ENCODE assay signal across 21 cellular contexts in genomic region chr3:177331203-177331602, GRCh38.
DNase-seq lines count a peak whose midpoint lies in the region; ATAC-seq, FAIRE-seq and TF ChIP-seq lines count a peak whose summit lies in the region.
"Had no signal": no experiment of that assay in that cellular context is flagged by ENCODE, and none has a peak within 500 bp of the region (broad histone marks: within the 10 kb centered on the region; RNA-seq: fewer than 3 reads in every experiment).

No MANE protein-coding gene starts in this region.

- H3K27me3 ChIP-seq in heart left ventricle (no peaks in the 10 kb centered on the region), GM23248 (replicated peaks; ENCODE audit: insufficient read depth) (no peaks in the 10 kb centered on the region), K562 (ENCODE audit: control insufficient read depth in 2 of 2, insufficient read depth in 2 of 2, low read length in 2 of 2) (no peaks in the 10 kb centered on the region), mesenchymal stem cell (ENCODE audit: control insufficient read depth in 1 of 2, insufficient read depth in 1 of 2, low read length in 2 of 2) (no peaks in the 10 kb centered on the region)
- H3K27me3 ChIP-seq: BE2C; BLaER1 treated with 17β-estradiol and CSF1 and Interleukin-3, amounts not matched to agents 10 nM and 100 nM had no signal

- no peak overlapping the region for H2BK12ac ChIP-seq in mesenchymal stem cell (ENCODE audit: low read length in 2 of 2)

- TF ChIP-seq EP300 in K562 (IDR thresholded peaks at IDR 0.05; ENCODE audit: low read length), result no peak

- no peak overlapping the region for H3K14ac ChIP-seq in mesenchymal stem cell (ENCODE audit: low read length in 2 of 2)

- no peak overlapping the region for H3K18ac ChIP-seq in mesenchymal stem cell (ENCODE audit: low read depth in 1 of 2, low read length in 2 of 2)

- ATAC-seq in heart left ventricle (no peak), left cardiac atrium (no peak), K562 (no peak)

- intact Hi-C loops in heart left ventricle (cut with DNase I), result loop anchor here in 4 of 10 donors (5.0 kb wide), 2 partner anchors 34 to 39 kb away; no protein-coding TSS in a partner anchor
- intact Hi-C loops in left cardiac atrium (cut with DNase I), result loop anchor here in 1 of 2 donors (5.0 kb wide), 1 partner anchor 39 kb away; no protein-coding TSS in a partner anchor
- intact Hi-C loops in K562 (cut with micrococcal nuclease), result no loop called here

- 74 to 83% (median 80%) methylated on average over 2 of the region's 2 CpGs for WGBS in heart left ventricle, 4 donors
- WGBS in GM23248 (ENCODE audit: low coverage in 1 of 2, low lambda C conversion rate in 2 of 2, missing lambda C conversion rate in 2 of 2), 2 experiments, result 58 to 62% methylated on average over 2 of the region's 2 CpGs
- WGBS in K562 (ENCODE audit: insufficient coverage, low coverage, missing lambda C conversion rate), result 79% methylated on average over 2 of the region's 2 CpGs
- 86% methylated on average over 1 of the region's 2 CpGs for WGBS in mesenchymal stem cell

- no peak for TF ChIP-seq RAD21 in K562 (CRISPR knock-in tag; conservative IDR thresholded peaks at IDR 0.05 in 1 of 2, IDR thresholded peaks at IDR 0.05 in 1 of 2)

- no peaks in the 10 kb centered on the region for H3K79me1 ChIP-seq in mesenchymal stem cell (replicated peaks; ENCODE audit: low read length, poor library complexity, severe bottlenecking)

- peaks cover 0 to 48% (median 25%) of the 10 kb centered on the region in 12 donors for H3K4me1 ChIP-seq in heart left ventricle
- H3K4me1 ChIP-seq in GM23248 (ENCODE audit: insufficient read depth), result peaks cover 19% of the 10 kb centered on the region
- peaks cover 7 to 25% of the 10 kb centered on the region in 2 experiments for H3K4me1 ChIP-seq in K562 (replicated peaks in 1 of 2; ENCODE audit: control insufficient read depth in 2 of 2, insufficient read depth in 2 of 2, low read length in 2 of 2)
- H3K4me1 ChIP-seq in mesenchymal stem cell (ENCODE audit: control insufficient read depth, insufficient read depth, low read depth, low read length), result no peaks in the 10 kb centered on the region
- H3K4me1 ChIP-seq: Caco-2 had no signal

- H3F3A ChIP-seq in GM23248 (ENCODE audit: insufficient read depth), result no peaks in the 10 kb centered on the region

- H4K91ac ChIP-seq in mesenchymal stem cell (ENCODE audit: low read length), result no peak overlapping the region

- peak overlapping the region; percentile 8; the same call in 1 of the 2 replicates for H2AFZ ChIP-seq in GM23248
- H2AFZ ChIP-seq in K562 (ENCODE audit: low read depth, low read length), result peak overlapping the region; percentile 85; the same call in 1 of the 2 replicates
- H2AFZ ChIP-seq in mesenchymal stem cell (ENCODE audit: low read depth, low read length), result no peak overlapping the region

- H3K36me3 ChIP-seq in heart left ventricle (no peaks in the 10 kb centered on the region), GM23248 (ENCODE audit: low read depth) (no peaks in the 10 kb centered on the region), K562 (ENCODE audit: control insufficient read depth, insufficient read depth, low read length) (no peaks in the 10 kb centered on the region), mesenchymal stem cell (ENCODE audit: control insufficient read depth in 1 of 2, insufficient read depth in 2 of 2, low read depth in 1 of 2, low read length in 2 of 2) (no peaks in the 10 kb centered on the region)
- H3K36me3 ChIP-seq: BE2C had no signal

- CTCF ChIA-PET in K562 (lab: Yijun Ruan, JAX; ENCODE audit: low intra/inter-chr PET ratio), result no interaction called here

- DNase-seq in heart left ventricle (no peak), left cardiac atrium (no peak), GM23248 (no peak), K562 (ENCODE audit: extremely low read depth in 1 of 4, low spot score in 3 of 4) (no peak), mesenchymal stem cell (no peak), NAMALWA (ENCODE audit: low spot score) (no peak), NCI-H345 (lab: John Stamatoyannopoulos, UW) (no peak), NOMO-1 (lab: John Stamatoyannopoulos, UW; ENCODE audit: unreplicated experiment in 2 of 2) (no peak)
- DNase-seq: AML-193; BE2C; Caco-2; CD4-positive, alpha-beta memory T cell; DND-41; H7; HCEC 1CT had no signal

- H3K4me3 ChIP-seq in heart left ventricle (no peak overlapping the region), GM23248 (no peak overlapping the region), K562 (no peak overlapping the region), mesenchymal stem cell (ENCODE audit: insufficient read depth in 1 of 2, low read depth in 1 of 2, low read length in 2 of 2) (no peak overlapping the region)

- no peak overlapping the region for H3K4me2 ChIP-seq in GM23248 (ENCODE audit: unreplicated experiment)
- no peak overlapping the region for H3K4me2 ChIP-seq in K562 (ENCODE audit: insufficient read depth, low read length)
- H3K4me2 ChIP-seq in mesenchymal stem cell (ENCODE audit: low read length, poor library complexity, severe bottlenecking), result no peak overlapping the region

- H4K20me1 ChIP-seq in GM23248 (ENCODE audit: insufficient read depth), result no peaks in the 10 kb centered on the region
- no peaks in the 10 kb centered on the region for H4K20me1 ChIP-seq in K562 (replicated peaks; ENCODE audit: control insufficient read depth, insufficient read depth, low read length)
- H4K20me1 ChIP-seq: BLaER1 treated with 17β-estradiol and CSF1 and Interleukin-3, amounts not matched to agents 10 nM and 100 nM had no signal

- H3K9me3 ChIP-seq in heart left ventricle, result no peaks in the 10 kb centered on the region
- H3K9me3 ChIP-seq in GM23248 (ENCODE audit: low read depth), result no peaks in the 10 kb centered on the region
- H3K9me3 ChIP-seq in K562 (replicated peaks; ENCODE audit: control insufficient read depth, insufficient read depth, low read depth, low read length), result no peaks in the 10 kb centered on the region
- H3K9me3 ChIP-seq in mesenchymal stem cell (ENCODE audit: control insufficient read depth, low read length), result no peaks in the 10 kb centered on the region
- H3K9me3 ChIP-seq: BE2C, Caco-2 had no signal

- H2BK5ac ChIP-seq in mesenchymal stem cell (ENCODE audit: low read depth, low read length, poor library complexity, severe bottlenecking), result no peak overlapping the region

- H2BK15ac ChIP-seq in mesenchymal stem cell (ENCODE audit: low read depth, poor library complexity, severe bottlenecking), result no peak overlapping the region

- no peak overlapping the region for H4K8ac ChIP-seq in mesenchymal stem cell (ENCODE audit: low read length)

- no peak for TF ChIP-seq CTCF in heart left ventricle (IDR thresholded peaks at IDR 0.05)
- no peak for TF ChIP-seq CTCF in K562 (IDR thresholded peaks at IDR 0.05 in 2 of 3, conservative IDR thresholded peaks at IDR 0.05 in 1 of 3; ENCODE audit: insufficient read depth in 2 of 3, low read depth in 1 of 3, low read length in 3 of 3)

- no peak overlapping the region for H2AK5ac ChIP-seq in mesenchymal stem cell (ENCODE audit: low read length, severe bottlenecking)

- FAIRE-seq in K562 (lab: Jason Lieb, UNC), result no peak
- FAIRE-seq: A204.1, G401.6, GM12892, H1 had no signal

- no peak overlapping the region for H3K23ac ChIP-seq in mesenchymal stem cell (ENCODE audit: low read length in 2 of 2)

- POLR2A ChIA-PET in K562 (lab: Yijun Ruan, JAX), result interaction anchor here (0.8 kb wide), 1 partner anchor 7 kb away, joined by 3 read pairs; no protein-coding TSS in a partner anchor

- H3K9ac ChIP-seq in GM23248, result no peak overlapping the region
- no peak overlapping the region for H3K9ac ChIP-seq in K562 (ENCODE audit: insufficient read depth in 1 of 2, low read depth in 2 of 2, low read length in 2 of 2)
- peak overlapping the region; percentile 37 for H3K9ac ChIP-seq in mesenchymal stem cell (ENCODE audit: low read length)

- no peak overlapping the region for H3K4ac ChIP-seq in mesenchymal stem cell (ENCODE audit: low read depth in 1 of 2, low read length in 2 of 2)

- H2BK120ac ChIP-seq in mesenchymal stem cell (ENCODE audit: low read depth, low read length), result no peak overlapping the region

- no peak for TF ChIP-seq POLR2A in heart left ventricle (IDR thresholded peaks at IDR 0.05)
- no peak for TF ChIP-seq POLR2A in K562 (conservative IDR thresholded peaks at IDR 0.05)

- BruUV-seq in K562 (replicated peaks; lab: Mats Ljungman, UMichigan), result no TSS peak

- H3K79me2 ChIP-seq in GM23248 (ENCODE audit: insufficient read depth) (no peaks in the 10 kb centered on the region), K562 (ENCODE audit: control insufficient read depth, insufficient read depth, low read length) (no peaks in the 10 kb centered on the region)

- in situ Hi-C loops in GM23248 (cut with MboI), result no loop called here
- in situ Hi-C loops in K562 (cut with MboI), result no loop called here

- H3K27ac ChIP-seq in heart left ventricle (peak overlapping the region in 8 of 12 donors; percentile 4 to 59 (median 46)), GM23248 (no peak overlapping the region), K562 (ENCODE audit: extremely low read depth, low read depth, low read length) (no peak overlapping the region), mesenchymal stem cell (ENCODE audit: low read length, poor library complexity, severe bottlenecking) (no peak overlapping the region)
- H3K27ac ChIP-seq: 22Rv1 had no signal

- no peaks in the 10 kb centered on the region for H3K9me2 ChIP-seq in GM23248 (ENCODE audit: insufficient read depth)

- no peaks in the 10 kb centered on the region for H3K9me1 ChIP-seq in K562 (ENCODE audit: control insufficient read depth, insufficient read depth, low read length)

TF ChIP-seq in K562, 482 proteins besides CTCF, POLR2A, EP300 and RAD21:
- TF ChIP-seq RBM25 (IDR thresholded peaks at IDR 0.05; ENCODE audit: low read depth, low read length, severe bottlenecking) (peak; percentile 50), ZNF121 (CRISPR knock-in tag; conservative IDR thresholded peaks at IDR 0.05) (peak; percentile 66), TCFL5 (CRISPR knock-in tag; conservative IDR thresholded peaks at IDR 0.05) (no peak)

Comparison
In these comparisons a context has a peak if more than half of its experiments do, and no peak if none do; other contexts are left out.
1. H3K27ac ChIP-seq: peak in heart left ventricle (8 of 12); none in GM23248 (single experiment), K562 (single experiment) and mesenchymal stem cell (single experiment).